In the genomic region with DNA sequence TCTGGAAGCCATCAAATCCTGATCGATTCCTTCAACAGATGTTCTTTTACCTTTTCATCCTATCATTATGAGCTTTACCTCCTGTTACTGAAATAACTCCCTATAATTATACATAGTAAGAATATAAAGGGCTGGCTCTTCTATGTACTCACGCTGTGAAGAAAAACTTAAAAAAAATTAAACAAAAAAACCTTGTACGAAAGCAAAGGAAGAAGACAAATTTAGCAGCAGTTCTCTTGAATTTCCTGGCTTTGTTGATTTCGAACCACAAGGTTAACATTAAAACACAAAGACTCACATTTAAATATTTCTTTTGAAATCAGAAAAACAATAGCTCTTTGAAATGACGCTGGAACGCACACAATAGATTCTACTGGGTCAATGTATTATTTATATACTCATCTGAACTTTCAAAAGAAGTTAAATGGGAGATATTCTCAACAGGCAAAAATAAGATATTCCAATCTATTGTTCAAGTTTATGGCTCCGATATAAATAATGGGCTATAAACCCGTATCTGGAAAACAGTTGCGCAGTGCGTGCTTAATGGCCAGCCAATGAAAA, we compare ENCODE assay signal across 1 cellular context.
TF ChIP-seq lines count a peak whose summit lies in the region.

No MANE protein-coding gene starts in this region.

TF ChIP-seq in GM23338, 12 proteins besides CTCF, POLR2A, EP300 and RAD21 (continued from another document):
- TF ChIP-seq, protein P1, sequence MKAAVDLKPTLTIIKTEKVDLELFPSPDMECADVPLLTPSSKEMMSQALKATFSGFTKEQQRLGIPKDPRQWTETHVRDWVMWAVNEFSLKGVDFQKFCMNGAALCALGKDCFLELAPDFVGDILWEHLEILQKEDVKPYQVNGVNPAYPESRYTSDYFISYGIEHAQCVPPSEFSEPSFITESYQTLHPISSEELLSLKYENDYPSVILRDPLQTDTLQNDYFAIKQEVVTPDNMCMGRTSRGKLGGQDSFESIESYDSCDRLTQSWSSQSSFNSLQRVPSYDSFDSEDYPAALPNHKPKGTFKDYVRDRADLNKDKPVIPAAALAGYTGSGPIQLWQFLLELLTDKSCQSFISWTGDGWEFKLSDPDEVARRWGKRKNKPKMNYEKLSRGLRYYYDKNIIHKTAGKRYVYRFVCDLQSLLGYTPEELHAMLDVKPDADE (IDR thresholded peaks at IDR 0.05), result 0 out of 2 replicates have a peak, but pooled peaks have one; percentile 22
TF ChIP-seq in GM23338: peak in this region for 3.
